ENCODE assay signal across 15 cellular contexts in genomic region chr6:7758456-7758855, GRCh38. TPM values are rescaled to one million over a fixed set of nuclear protein-coding genes. Genes with fewer than 3 reads are reported as not detected.
DNase-seq lines count a peak whose midpoint lies in the region; ATAC-seq and TF ChIP-seq lines count a peak whose summit lies in the region.
"Had no signal": no experiment of that assay in that cellular context is flagged by ENCODE, and none has a peak within 500 bp of the region (broad histone marks: within the 10 kb centered on the region; RNA-seq: fewer than 3 reads in every experiment).

No MANE protein-coding gene starts in this region.

- H3K27me3 Mint-ChIP-seq in T-helper 17 cell = peaks cover 56% of the 10 kb centered on the region

- no peak overlapping the region for H3K27ac ChIP-seq in Karpas-422 (ENCODE audit: low read length)

- H2AFZ ChIP-seq in Karpas-422 (ENCODE audit: low read length) = no peak overlapping the region
- H2AFZ ChIP-seq: GM23338 had no signal

- H3K27me3 ChIP-seq in Karpas-422 (ENCODE audit: low read length) = no peaks in the 10 kb centered on the region

- TF ChIP-seq CTCF in fibroblast of mammary gland (conservative IDR thresholded peaks at IDR 0.05; ENCODE audit: control insufficient read depth, insufficient read depth, low read depth, low read length) = no peak

- no peak overlapping the region for H3K9ac ChIP-seq in Karpas-422 (ENCODE audit: low read length)

- no peaks in the 10 kb centered on the region for H3K4me1 Mint-ChIP-seq in T-helper 17 cell
- H3K4me1 Mint-ChIP-seq: GM23338 had no signal

- H3K9me2 ChIP-seq in Karpas-422 (replicated peaks; ENCODE audit: insufficient read depth, low read length) = no peaks in the 10 kb centered on the region

- no peak overlapping the region for H3K27ac Mint-ChIP-seq in T-helper 17 cell
- H3K27ac Mint-ChIP-seq: GM23338; naive B cell; T-helper 2 cell treated with Interferon-gamma antibody and Interleukin-4, amounts not matched to agents 5 μg/mL and 100 μg/mL, for 36 hours had no signal

- H4K20me1 ChIP-seq in Karpas-422 (ENCODE audit: insufficient read depth, low read depth, low read length) = no peaks in the 10 kb centered on the region

- H3K9me3 ChIP-seq in Karpas-422 (ENCODE audit: low read length) (no peaks in the 10 kb centered on the region), T-helper 17 cell (ENCODE audit: control insufficient read depth, low read length, poor library complexity, severe bottlenecking) (no peaks in the 10 kb centered on the region)

- DNase-seq in H4 (ENCODE audit: low spot score) = peak; percentile 97
- peak; percentile 77 for DNase-seq in RPMI7951 (ENCODE audit: low read depth)
- DNase-seq in fibroblast of mammary gland (ENCODE audit: low read depth) = peak; percentile 79
- peak; percentile 83 for DNase-seq in skeletal muscle cell (ENCODE audit: low read depth)
- DNase-seq in Karpas-422 = no peak
- no peak for DNase-seq in T-helper 17 cell
- DNase-seq: central memory CD4-positive, alpha-beta T cell; hippocampal formation; naive B cell; NCI-H1048; stimulated activated naive CD4-positive, alpha-beta T cell treated with Interleukin-2 at 50 U/mL for 16 hours had no signal

- H3K4me1 ChIP-seq in Karpas-422 (ENCODE audit: low read length) = no peaks in the 10 kb centered on the region

- no peaks in the 10 kb centered on the region for H3K36me3 Mint-ChIP-seq in T-helper 17 cell (ENCODE audit: low read depth)
- H3K36me3 Mint-ChIP-seq: naive B cell had no signal

- no peak overlapping the region for H3K4me3 ChIP-seq in fibroblast of mammary gland (ENCODE audit: control insufficient read depth, low read depth, low read length)
- H3K4me3 ChIP-seq in skeletal muscle cell (ENCODE audit: low read depth, low read length) = no peak overlapping the region
- H3K4me3 ChIP-seq in Karpas-422 (ENCODE audit: low read length) = no peak overlapping the region
- H3K4me3 ChIP-seq: GM23338 had no signal

- H3K36me3 ChIP-seq in Karpas-422 (ENCODE audit: insufficient read depth, low read length) = no peaks in the 10 kb centered on the region

- no peak overlapping the region for H3K4me3 Mint-ChIP-seq in T-helper 17 cell
- H3K4me3 Mint-ChIP-seq: GM23338; naive B cell; T-helper 2 cell treated with Interferon-gamma antibody and Interleukin-4, amounts not matched to agents 5 μg/mL and 100 μg/mL, for 36 hours had no signal

- no peak overlapping the region for H3K4me2 ChIP-seq in Karpas-422 (ENCODE audit: low read depth, low read length, poor library complexity, severe bottlenecking)
- H3K4me2 ChIP-seq: GM23338 had no signal

- no peaks in the 10 kb centered on the region for H3K79me2 ChIP-seq in Karpas-422 (ENCODE audit: low read length)

- no peak for ATAC-seq in HG03097 (IDR thresholded peaks at IDR 0.05; ENCODE audit: low FRiP score, unreplicated experiment)
- ATAC-seq in GM21717 (IDR thresholded peaks at IDR 0.05; ENCODE audit: unreplicated experiment) = no peak
- no peak for ATAC-seq in T-helper 17 cell
- ATAC-seq: GM23338 had no signal

RNA-seq across cellular contexts. Expression of gene BMP6, which starts 32.6 kb away (rescaled TPM):
- total RNA-seq in H4 (2014; rRNA removed; shearing (Covaris generic)) = 2.1 and 2.8 TPM in 2 replicates
- total RNA-seq in RPMI7951 (2014; rRNA removed; shearing (Covaris generic)) = not detected in 2 replicates
- 0.07 TPM in 1 of 2 replicates, not detected in the other for total RNA-seq in Karpas-422 (2014; rRNA removed; shearing (Covaris generic); ENCODE audit: low replicate concordance)
- total RNA-seq in T-helper 17 cell = 10 to 100 TPM in 1 of 2 donors, under 1 TPM in 1; 0.45 to 16.8 TPM

Comparison
In these comparisons a context has a peak if more than half of its experiments do, and no peak if none do; other contexts are left out.
1. DNase-seq: peak in H4 (single experiment), RPMI7951 (single experiment), fibroblast of mammary gland (single experiment) and skeletal muscle cell (single experiment); none in Karpas-422 (single experiment) and T-helper 17 cell (0 of 3).